ENCODE assay signal across 15 cellular contexts in genomic region chr13:113273856-113274590, GRCh38. TPM values are rescaled to one million over a fixed set of nuclear protein-coding genes. Genes with fewer than 3 reads are reported as not detected.
DNase-seq lines count a peak whose midpoint lies in the region; ATAC-seq, FAIRE-seq and TF ChIP-seq lines count a peak whose summit lies in the region.
"Had no signal": no experiment of that assay in that cellular context is flagged by ENCODE, and none has a peak within 500 bp of the region (broad histone marks: within the 10 kb centered on the region; RNA-seq: fewer than 3 reads in every experiment).

No MANE protein-coding gene starts in this region.

- peaks cover 0 to 3% of the 10 kb centered on the region in 2 experiments; a peak in 2 of 5 replicates for H3K27me3 ChIP-seq in K562 (ENCODE audit: control insufficient read depth in 2 of 2, insufficient read depth in 2 of 2, low read length in 2 of 2)

- CTCF ChIA-PET in K562 (lab: Yijun Ruan, JAX; ENCODE audit: low intra/inter-chr PET ratio) = no interaction called here
- CTCF ChIA-PET in activated CD4-positive, alpha-beta T cell treated with anti-CD3 and anti-CD28 coated beads, Interleukin-2, amount 10 ng/mL, durations not matched to agents 7 days and 5 days (lab: Charles Lee) = no interaction called here

- H3K27me3 Mint-ChIP-seq in activated CD4-positive, alpha-beta T cell treated with anti-CD3 and anti-CD28 coated beads, Interleukin-2, amount 10 ng/mL, durations not matched to agents 7 days and 5 days = peaks cover under 1% of the 10 kb centered on the region

- peaks cover 3% of the 10 kb centered on the region for H3K9me3 Mint-ChIP-seq in activated CD4-positive, alpha-beta T cell treated with anti-CD3 and anti-CD28 coated beads, Interleukin-2, amount 10 ng/mL, durations not matched to agents 7 days and 5 days

- no peak for TF ChIP-seq CTCF in AG10803 (conservative IDR thresholded peaks at IDR 0.05; ENCODE audit: low read length)
- no peak for TF ChIP-seq CTCF in K562 (IDR thresholded peaks at IDR 0.05 in 2 of 3, conservative IDR thresholded peaks at IDR 0.05 in 1 of 3; ENCODE audit: insufficient read depth in 2 of 3, low read depth in 1 of 3, low read length in 3 of 3)

- BruUV-seq in K562 (replicated peaks; lab: Mats Ljungman, UMichigan) = no TSS peak

- no peak for TF ChIP-seq RAD21 in K562 (CRISPR knock-in tag; conservative IDR thresholded peaks at IDR 0.05 in 1 of 2, IDR thresholded peaks at IDR 0.05 in 1 of 2)

- no peaks in the 10 kb centered on the region for H3K36me3 ChIP-seq in K562 (ENCODE audit: control insufficient read depth, insufficient read depth, low read length)

- no peaks in the 10 kb centered on the region for H3K9me1 ChIP-seq in K562 (ENCODE audit: control insufficient read depth, insufficient read depth, low read length)

- WGBS in K562 (ENCODE audit: insufficient coverage, low coverage, missing lambda C conversion rate) = 53% methylated on average over 7 of the region's 15 CpGs

- H3K27ac ChIP-seq in K562 (ENCODE audit: extremely low read depth, low read depth, low read length) = peak overlapping the region; percentile 58; the same call in 2 of the 3 replicates
- H3K27ac ChIP-seq: RWPE1 had no signal

- peaks cover 9% of the 10 kb centered on the region for H3K4me1 Mint-ChIP-seq in activated CD4-positive, alpha-beta T cell treated with anti-CD3 and anti-CD28 coated beads, Interleukin-2, amount 10 ng/mL, durations not matched to agents 7 days and 5 days

- H3K36me3 Mint-ChIP-seq in activated CD4-positive, alpha-beta T cell treated with anti-CD3 and anti-CD28 coated beads, Interleukin-2, amount 10 ng/mL, durations not matched to agents 7 days and 5 days (ENCODE audit: low read depth) = no peaks in the 10 kb centered on the region

- no peak overlapping the region for H3K4me3 Mint-ChIP-seq in activated CD4-positive, alpha-beta T cell treated with anti-CD3 and anti-CD28 coated beads, Interleukin-2, amount 10 ng/mL, durations not matched to agents 7 days and 5 days

- TF ChIP-seq POLR2A in K562 (conservative IDR thresholded peaks at IDR 0.05) = no peak

- no peaks in the 10 kb centered on the region; the same call in 1 of the 2 replicates for H3K9me3 ChIP-seq in K562 (replicated peaks; ENCODE audit: control insufficient read depth, insufficient read depth, low read depth, low read length)
- H3K9me3 ChIP-seq: thoracic aorta had no signal

- H3K9ac ChIP-seq in K562 (ENCODE audit: insufficient read depth in 1 of 2, low read depth in 2 of 2, low read length in 2 of 2) = peak overlapping the region in 1 of 2 experiments; percentile 10; a peak in 1 of 4 replicates

- peak overlapping the region; percentile 24; the same call in 1 of the 2 replicates for H2AFZ ChIP-seq in K562 (ENCODE audit: low read depth, low read length)

- intact Hi-C loops in K562 (cut with micrococcal nuclease) = loop anchor here (2.0 to 10.0 kb wide), 2 partner anchors 117 to 291 kb away; no protein-coding TSS in a partner anchor

- peak overlapping the region; percentile 46 for H3K4me2 ChIP-seq in K562 (ENCODE audit: insufficient read depth, low read length)

- peak; percentile 56 for DNase-seq in AG10803 (ENCODE audit: low read depth)
- DNase-seq in HCEC 1CT = peak; percentile 65
- DNase-seq in K562 (ENCODE audit: extremely low read depth in 1 of 4, low spot score in 3 of 4) = peak in 3 of 4 experiments; percentile 23 to 58 (median 24)
- peak; percentile 14 for DNase-seq in left kidney (ENCODE audit: low read depth, low spot score)
- no peak for DNase-seq in T-helper 2 cell
- DNase-seq in activated CD4-positive, alpha-beta T cell treated with anti-CD3 and anti-CD28 coated beads, Interleukin-2, amount 10 ng/mL, durations not matched to agents 7 days and 5 days = no peak
- DNase-seq in NOMO-1 treated with DMSO at 0.1 percent for 48 hours (lab: John Stamatoyannopoulos, UW; ENCODE audit: unreplicated experiment) = no peak
- DNase-seq: activated CD8-positive, alpha-beta memory T cell treated with anti-CD3 and anti-CD28 coated beads, Interleukin-2, amount 50 U/mL, for 4 hours; cortex of kidney; DND-41; NCI-H1105 treated with DMSO at 0.1 percent for 48 hours; stimulated activated CD4-positive, alpha-beta T cell treated with anti-CD3 and anti-CD28 coated beads, Interleukin-12 subunit alpha, Interleukin-12 subunit beta, amount 100 ng/mL, for 4 hours had no signal

- no peak for TF ChIP-seq EP300 in K562 (IDR thresholded peaks at IDR 0.05; ENCODE audit: low read length)

- POLR2A ChIA-PET in K562 (lab: Yijun Ruan, JAX) = interaction anchor here (0.9 to 1.5 kb wide), 2 partner anchors 13 to 17 kb away, joined by 3 read pairs; no protein-coding TSS in a partner anchor
- POLR2A ChIA-PET in activated CD4-positive, alpha-beta T cell treated with anti-CD3 and anti-CD28 coated beads, Interleukin-2, amount 10 ng/mL, durations not matched to agents 7 days and 5 days (lab: Charles Lee) = no interaction called here

- H4K20me1 ChIP-seq in K562 (replicated peaks; ENCODE audit: control insufficient read depth, insufficient read depth, low read length) = no peaks in the 10 kb centered on the region

- peak; percentile 69 for FAIRE-seq in K562 (lab: Jason Lieb, UNC)

- no peak overlapping the region for H3K27ac Mint-ChIP-seq in activated CD4-positive, alpha-beta T cell treated with anti-CD3 and anti-CD28 coated beads, Interleukin-2, amount 10 ng/mL, durations not matched to agents 7 days and 5 days

- ATAC-seq in K562 (peak; percentile 57; the same call in 2 of the 3 replicates), HG03457 (IDR thresholded peaks at IDR 0.05; ENCODE audit: unreplicated experiment) (no peak)

- in situ Hi-C loops in K562 (cut with MboI) = loop anchor here (10.0 kb wide), 1 partner anchor 111 kb away; no protein-coding TSS in a partner anchor

- H3K4me1 ChIP-seq in K562 (replicated peaks in 1 of 2; ENCODE audit: control insufficient read depth in 2 of 2, insufficient read depth in 2 of 2, low read length in 2 of 2) = peaks cover 6 to 20% of the 10 kb centered on the region in 2 experiments; a peak in 4 of 5 replicates

- no peak overlapping the region for H3K4me3 ChIP-seq in AG10803 (ENCODE audit: low read length)
- H3K4me3 ChIP-seq in K562 = no peak overlapping the region
- H3K4me3 ChIP-seq: thoracic aorta had no signal

- no peaks in the 10 kb centered on the region for H3K79me2 ChIP-seq in K562 (ENCODE audit: control insufficient read depth, insufficient read depth, low read length)

TF ChIP-seq in K562, 482 proteins besides CTCF, POLR2A, EP300 and RAD21 (continues in another document):
- TF ChIP-seq EZH2 (IDR thresholded peaks at IDR 0.05; ENCODE audit: borderline replicate concordance, low read depth, low read length) (no peak), JUN (IDR thresholded peaks at IDR 0.05; ENCODE audit: borderline replicate concordance, low read depth, low read length) (peak; percentile 50; the same call in 1 of the 2 replicates), JUN (CRISPR knock-in tag; IDR thresholded peaks at IDR 0.05; ENCODE audit: borderline replicate concordance) (no peak), CBFA2T3 (IDR thresholded peaks at IDR 0.05) (peak; percentile 69), SMARCC2 (IDR thresholded peaks at IDR 0.05; ENCODE audit: low read depth) (0 out of 2 replicates have a peak, but pooled peaks have one; percentile 32), FOSL1 (tag; conservative IDR thresholded peaks at IDR 0.05) (peak; percentile 90), SOX6 (IDR thresholded peaks at IDR 0.05) (peak; percentile 31; the same call in 1 of the 2 replicates), SMARCA4 (IDR thresholded peaks at IDR 0.05) (peak; percentile 35; the same call in 1 of the 2 replicates), NFE2L1 (tag; IDR thresholded peaks at IDR 0.05; ENCODE audit: borderline replicate concordance, low read depth) (no peak), DPF2 (IDR thresholded peaks at IDR 0.05) (0 out of 2 replicates have a peak, but pooled peaks have one; percentile 29), ZNF174 (CRISPR knock-in tag; IDR thresholded peaks at IDR 0.05) (no peak), JUND (IDR thresholded peaks at IDR 0.05; ENCODE audit: borderline replicate concordance, low read depth, low read length) (peak; percentile 90), JUND (tag; IDR thresholded peaks at IDR 0.05; ENCODE audit: borderline replicate concordance, low read depth, low read length) (peak; percentile 78; the same call in 2 of the 3 replicates), RCOR1 (IDR thresholded peaks at IDR 0.05; ENCODE audit: borderline replicate concordance in 1 of 2, low read depth in 2 of 2, low read length in 2 of 2) (peak in 1 of 2 experiments; percentile 33; a peak in 1 of 4 replicates), CBFA2T2 (conservative IDR thresholded peaks at IDR 0.05) (peak; percentile 30; the same call in 1 of the 2 replicates), ATF1 (CRISPR knock-in tag; IDR thresholded peaks at IDR 0.05) (no peak), ATF1 (tag; IDR thresholded peaks at IDR 0.05) (0 out of 2 replicates have a peak, but pooled peaks have one; percentile 17), BHLHE40 (IDR thresholded peaks at IDR 0.05; ENCODE audit: low read length) (peak; percentile 57), GATAD2A (IDR thresholded peaks at IDR 0.05) (no peak), FOS (IDR thresholded peaks at IDR 0.05; ENCODE audit: extremely low read depth, insufficient read length) (peak; percentile 25), ATF7 (IDR thresholded peaks at IDR 0.05) (peak; percentile 42; the same call in 1 of the 2 replicates)

RNA-seq across cellular contexts. Expression of gene LAMP1, which starts 23.0 kb away (rescaled TPM):
- total RNA-seq in K562 (2011; cell fraction: chromatin; rRNA removed; ENCODE audit: low replicate concordance) = 39.3 and 68.8 TPM in 2 replicates
- total RNA-seq in K562 (2011; cell fraction: nucleolus; rRNA removed) = 77.8 and 96.6 TPM in 2 replicates
- 63.7 and 74.4 TPM in 2 replicates for total RNA-seq in K562 (2011; cell fraction: nucleoplasm; rRNA removed)
- total RNA-seq in K562 (2014; rRNA removed) = 30.9 and 32.5 TPM in 2 replicates
- 19.5 and 22.1 TPM in 2 replicates for total RNA-seq in K562 (2014; rRNA removed; fragmentation: Illumina TruSeq; extraction: Trizol)
- total RNA-seq in K562 (2015; rRNA removed; fragmentation: Illumina TruSeq; extraction: Trizol) = 34.8 and 35.6 TPM in 2 replicates
- total RNA-seq in K562 (2021) = 63.7 and 70.1 TPM in 2 replicates
- 23.2 and 27.6 TPM in 2 replicates for polyA plus RNA-seq in K562 (2011; rRNA removed)
- 15.1 and 27.9 TPM in 2 replicates for polyA plus RNA-seq in K562 (2011; cell fraction: cytosol; rRNA removed)
- 16.6 and 19.4 TPM in 2 replicates for polyA plus RNA-seq in K562 (2011; cell fraction: nucleus; rRNA removed)
- 54.3 and 67.2 TPM in 2 replicates for polyA plus RNA-seq in K562 (2012)
- 31.5 and 40.4 TPM in 2 replicates for polyA plus RNA-seq in K562 (2014; fragmentation: Illumina TruSeq; extraction: Trizol)
- 1 to 10 TPM; 2.2 to 2.5 TPM for polyA plus RNA-seq in K562 (2014; fragmentation: Nextera tagmentation; extraction: Ambion mirVana)
- polyA plus RNA-seq in K562 (2014; rRNA removed) = 28.7 and 30.5 TPM in 2 replicates
- polyA minus RNA-seq in K562 (2011; rRNA and poly(A)+ RNA removed) = 18.6 and 26.5 TPM in 2 replicates
- polyA minus RNA-seq in K562 (2011; cell fraction: cytosol; rRNA and poly(A)+ RNA removed) = 20.0 and 28.4 TPM in 2 replicates
- polyA minus RNA-seq in K562 (2011; cell fraction: nucleus; rRNA and poly(A)+ RNA removed) = 5.0 and 7.4 TPM in 2 replicates
- 10 to 100 TPM; 84.1 to 91.6 TPM for total RNA-seq in activated CD4-positive, alpha-beta T cell treated with anti-CD3 and anti-CD28 coated beads, Interleukin-2, amount 10 ng/mL, durations not matched to agents 7 days and 5 days

Comparison
In these comparisons a context has a peak if more than half of its experiments do, and no peak if none do; other contexts are left out.
1. DNase-seq: peak in AG10803 (single experiment), HCEC 1CT (single experiment), K562 (3 of 4) and left kidney (single experiment); none in T-helper 2 cell (0 of 5), activated CD4-positive, alpha-beta T cell treated with anti-CD3 and anti-CD28 coated beads, Interleukin-2, amount 10 ng/mL, durations not matched to agents 7 days and 5 days (single experiment) and NOMO-1 treated with DMSO at 0.1 percent for 48 hours (single experiment).